In genomic region chr2:241352227-241352626, GRCh38 we compare ENCODE assay signal across 1 cellular context.
TF ChIP-seq lines count a peak whose summit lies in the region.

No MANE protein-coding gene starts in this region.

TF ChIP-seq in A549, 52 proteins besides CTCF, POLR2A, EP300 and RAD21 (continued from another document):
- TF ChIP-seq, protein P1, sequence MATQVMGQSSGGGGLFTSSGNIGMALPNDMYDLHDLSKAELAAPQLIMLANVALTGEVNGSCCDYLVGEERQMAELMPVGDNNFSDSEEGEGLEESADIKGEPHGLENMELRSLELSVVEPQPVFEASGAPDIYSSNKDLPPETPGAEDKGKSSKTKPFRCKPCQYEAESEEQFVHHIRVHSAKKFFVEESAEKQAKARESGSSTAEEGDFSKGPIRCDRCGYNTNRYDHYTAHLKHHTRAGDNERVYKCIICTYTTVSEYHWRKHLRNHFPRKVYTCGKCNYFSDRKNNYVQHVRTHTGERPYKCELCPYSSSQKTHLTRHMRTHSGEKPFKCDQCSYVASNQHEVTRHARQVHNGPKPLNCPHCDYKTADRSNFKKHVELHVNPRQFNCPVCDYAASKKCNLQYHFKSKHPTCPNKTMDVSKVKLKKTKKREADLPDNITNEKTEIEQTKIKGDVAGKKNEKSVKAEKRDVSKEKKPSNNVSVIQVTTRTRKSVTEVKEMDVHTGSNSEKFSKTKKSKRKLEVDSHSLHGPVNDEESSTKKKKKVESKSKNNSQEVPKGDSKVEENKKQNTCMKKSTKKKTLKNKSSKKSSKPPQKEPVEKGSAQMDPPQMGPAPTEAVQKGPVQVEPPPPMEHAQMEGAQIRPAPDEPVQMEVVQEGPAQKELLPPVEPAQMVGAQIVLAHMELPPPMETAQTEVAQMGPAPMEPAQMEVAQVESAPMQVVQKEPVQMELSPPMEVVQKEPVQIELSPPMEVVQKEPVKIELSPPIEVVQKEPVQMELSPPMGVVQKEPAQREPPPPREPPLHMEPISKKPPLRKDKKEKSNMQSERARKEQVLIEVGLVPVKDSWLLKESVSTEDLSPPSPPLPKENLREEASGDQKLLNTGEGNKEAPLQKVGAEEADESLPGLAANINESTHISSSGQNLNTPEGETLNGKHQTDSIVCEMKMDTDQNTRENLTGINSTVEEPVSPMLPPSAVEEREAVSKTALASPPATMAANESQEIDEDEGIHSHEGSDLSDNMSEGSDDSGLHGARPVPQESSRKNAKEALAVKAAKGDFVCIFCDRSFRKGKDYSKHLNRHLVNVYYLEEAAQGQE (IDR thresholded peaks at IDR 0.05): no peak
- TF ChIP-seq PHF8 (IDR thresholded peaks at IDR 0.05; ENCODE audit: borderline replicate concordance, low read depth): no peak
